15 cellular contexts compared by ENCODE assay signal in genomic region chr2:28347193-28347592, GRCh38. TPM values are rescaled to one million over a fixed set of nuclear protein-coding genes. Genes with fewer than 3 reads are reported as not detected.
DNase-seq lines count a peak whose midpoint lies in the region; ATAC-seq lines count a peak whose summit lies in the region.
"Had no signal": no experiment of that assay in that cellular context is flagged by ENCODE, and none has a peak within 500 bp of the region (broad histone marks: within the 10 kb centered on the region; RNA-seq: fewer than 3 reads in every experiment).

No MANE protein-coding gene starts in this region.

- H3K27me3 ChIP-seq in Karpas-422 (ENCODE audit: low read length), result no peaks in the 10 kb centered on the region
- H3K27me3 ChIP-seq: dorsolateral prefrontal cortex, esophagus squamous epithelium, ovary, stomach had no signal

- peaks cover 26% of the 10 kb centered on the region for H3K4me1 Mint-ChIP-seq in activated naive CD4-positive, alpha-beta T cell treated with anti-CD3 and anti-CD28 coated beads, Interleukin-2, amount 50 U/mL, for 24 hours
- H3K4me1 Mint-ChIP-seq in T-cell (peaks cover 23 to 34% (median 30%) of the 10 kb centered on the region in 3 donors), immature natural killer cell (peaks cover 30 to 37% of the 10 kb centered on the region in 2 donors)
- peaks cover 39% of the 10 kb centered on the region for H3K4me1 Mint-ChIP-seq in stimulated activated effector memory CD8-positive, alpha-beta T cell treated with anti-CD3 and anti-CD28 coated beads, Interleukin-12 subunit alpha, Interleukin-12 subunit beta, amount 100 ng/mL, for 72 hours

- H3K36me3 Mint-ChIP-seq in activated naive CD4-positive, alpha-beta T cell treated with anti-CD3 and anti-CD28 coated beads, Interleukin-2, amount 50 U/mL, for 24 hours, result no peaks in the 10 kb centered on the region
- H3K36me3 Mint-ChIP-seq in T-cell, result no peaks in the 10 kb centered on the region
- H3K36me3 Mint-ChIP-seq in immature natural killer cell, result no peaks in the 10 kb centered on the region
- H3K36me3 Mint-ChIP-seq in stimulated activated effector memory CD8-positive, alpha-beta T cell treated with anti-CD3 and anti-CD28 coated beads, Interleukin-12 subunit alpha, Interleukin-12 subunit beta, amount 100 ng/mL, for 72 hours, result peaks cover 7% of the 10 kb centered on the region

- CTCF ChIA-PET in T-cell (lab: Charles Lee), result no interaction called here

- H4K20me1 ChIP-seq in Karpas-422 (ENCODE audit: insufficient read depth, low read depth, low read length), result no peaks in the 10 kb centered on the region

- DNase-seq in activated naive CD4-positive, alpha-beta T cell treated with Interleukin-2 at 50 U/mL for 16 hours, result no peak
- DNase-seq in T-cell (no peak), immature natural killer cell (no peak), Karpas-422 (no peak), hepatic stellate cell (ENCODE audit: low spot score) (no peak)
- DNase-seq in stimulated activated effector memory CD8-positive, alpha-beta T cell treated with anti-CD3 and anti-CD28 coated beads, Interleukin-12 subunit alpha, Interleukin-12 subunit beta, amount 100 ng/mL, for 72 hours (ENCODE audit: low spot score in 2 of 2), result no peak
- DNase-seq: activated CD4-positive, alpha-beta T cell treated with anti-CD3 and anti-CD28 coated beads, Interleukin-2, amount 50 U/mL, for 1 hour; esophagus squamous epithelium; head of caudate nucleus; islet precursor cell; stomach had no signal

- ATAC-seq in T-cell (replicated peaks in 1 of 4), result no peak
- no peak for ATAC-seq in stimulated activated effector memory CD8-positive, alpha-beta T cell treated with anti-CD3 and anti-CD28 coated beads, Interleukin-12 subunit alpha, Interleukin-12 subunit beta, amount 100 ng/mL, for 72 hours
- no peak for ATAC-seq in HG02759 (IDR thresholded peaks at IDR 0.05; ENCODE audit: unreplicated experiment)

- H3K9ac ChIP-seq in Karpas-422 (ENCODE audit: low read length), result no peak overlapping the region

- peak overlapping the region; percentile 52 for H3K27ac Mint-ChIP-seq in activated naive CD4-positive, alpha-beta T cell treated with anti-CD3 and anti-CD28 coated beads, Interleukin-2, amount 50 U/mL, for 24 hours
- H3K27ac Mint-ChIP-seq in T-cell (peak overlapping the region; percentile 4 to 76), immature natural killer cell (peak overlapping the region; percentile 90 to 97 (median 94))
- H3K27ac Mint-ChIP-seq in stimulated activated effector memory CD8-positive, alpha-beta T cell treated with anti-CD3 and anti-CD28 coated beads, Interleukin-12 subunit alpha, Interleukin-12 subunit beta, amount 100 ng/mL, for 72 hours, result peak overlapping the region; percentile 90

- H3K36me3 ChIP-seq in Karpas-422 (ENCODE audit: insufficient read depth, low read length), result no peaks in the 10 kb centered on the region
- H3K36me3 ChIP-seq: esophagus squamous epithelium, ovary, stomach had no signal

- peak overlapping the region; percentile 39 for H3K4me3 Mint-ChIP-seq in activated naive CD4-positive, alpha-beta T cell treated with anti-CD3 and anti-CD28 coated beads, Interleukin-2, amount 50 U/mL, for 24 hours
- H3K4me3 Mint-ChIP-seq in T-cell, result peak overlapping the region in 1 of 3 donors; percentile 59
- peak overlapping the region; percentile 60 to 80 (median 63) for H3K4me3 Mint-ChIP-seq in immature natural killer cell
- H3K4me3 Mint-ChIP-seq in stimulated activated effector memory CD8-positive, alpha-beta T cell treated with anti-CD3 and anti-CD28 coated beads, Interleukin-12 subunit alpha, Interleukin-12 subunit beta, amount 100 ng/mL, for 72 hours, result peak overlapping the region; percentile 72

- H3K4me2 ChIP-seq in Karpas-422 (ENCODE audit: low read depth, low read length, poor library complexity, severe bottlenecking), result no peak overlapping the region

- POLR2A ChIA-PET in T-cell (lab: Charles Lee), result no interaction called here

- H2AFZ ChIP-seq in Karpas-422 (ENCODE audit: low read length), result no peak overlapping the region

- no peaks in the 10 kb centered on the region for H3K4me1 ChIP-seq in Karpas-422 (ENCODE audit: low read length)

- no peaks in the 10 kb centered on the region for H3K9me3 ChIP-seq in Karpas-422 (ENCODE audit: low read length)
- H3K9me3 ChIP-seq: esophagus squamous epithelium, ovary, stomach had no signal

- no peaks in the 10 kb centered on the region for H3K27me3 Mint-ChIP-seq in activated naive CD4-positive, alpha-beta T cell treated with anti-CD3 and anti-CD28 coated beads, Interleukin-2, amount 50 U/mL, for 24 hours
- H3K27me3 Mint-ChIP-seq in T-cell (no peaks in the 10 kb centered on the region), immature natural killer cell (ENCODE audit: low read depth in 3 of 3) (peaks cover 0 to 6% (median 0%) of the 10 kb centered on the region in 3 donors)

- no peaks in the 10 kb centered on the region for H3K79me2 ChIP-seq in Karpas-422 (ENCODE audit: low read length)

- no peaks in the 10 kb centered on the region for H3K9me2 ChIP-seq in Karpas-422 (replicated peaks; ENCODE audit: insufficient read depth, low read length)

- no peak overlapping the region for H3K27ac ChIP-seq in Karpas-422 (ENCODE audit: low read length)
- H3K27ac ChIP-seq: dorsolateral prefrontal cortex, ovary had no signal

- H3K4me3 ChIP-seq in Karpas-422 (ENCODE audit: low read length), result no peak overlapping the region
- H3K4me3 ChIP-seq: dorsolateral prefrontal cortex, esophagus squamous epithelium, ovary, stomach had no signal

- no peaks in the 10 kb centered on the region for H3K9me3 Mint-ChIP-seq in activated naive CD4-positive, alpha-beta T cell treated with anti-CD3 and anti-CD28 coated beads, Interleukin-2, amount 50 U/mL, for 24 hours
- H3K9me3 Mint-ChIP-seq in T-cell, result no peaks in the 10 kb centered on the region
- no peaks in the 10 kb centered on the region for H3K9me3 Mint-ChIP-seq in immature natural killer cell
- no peaks in the 10 kb centered on the region for H3K9me3 Mint-ChIP-seq in stimulated activated effector memory CD8-positive, alpha-beta T cell treated with anti-CD3 and anti-CD28 coated beads, Interleukin-12 subunit alpha, Interleukin-12 subunit beta, amount 100 ng/mL, for 72 hours

RNA-seq across cellular contexts. Expression of gene FOSL2, which starts 45.5 kb away (rescaled TPM):
- 100 to 1,000 TPM in 1 of 5 donors, 10 to 100 TPM in 3, 1 to 10 TPM in 1; 9.7 to 144 (median 18.5) TPM for total RNA-seq in T-cell
- 10 to 100 TPM; 27.2 to 54.3 (median 28.7) TPM for polyA plus RNA-seq in immature natural killer cell
- total RNA-seq in Karpas-422 (2014; rRNA removed; shearing (Covaris generic); ENCODE audit: low replicate concordance), result 0.30 and 0.61 TPM in 2 replicates

Comparison
In these comparisons a context has a peak if more than half of its experiments do, and no peak if none do; other contexts are left out.
1. H3K27ac Mint-ChIP-seq: peak in every context shown above with its lines; median percentile 94 in immature natural killer cell; 90 in stimulated activated effector memory CD8-positive, alpha-beta T cell treated with anti-CD3 and anti-CD28 coated beads, Interleukin-12 subunit alpha, Interleukin-12 subunit beta, amount 100 ng/mL, for 72 hours; 52 in activated naive CD4-positive, alpha-beta T cell treated with anti-CD3 and anti-CD28 coated beads, Interleukin-2, amount 50 U/mL, for 24 hours; 40 in T-cell.